ENCODE assay signal across 1 cellular context in the genomic region with DNA sequence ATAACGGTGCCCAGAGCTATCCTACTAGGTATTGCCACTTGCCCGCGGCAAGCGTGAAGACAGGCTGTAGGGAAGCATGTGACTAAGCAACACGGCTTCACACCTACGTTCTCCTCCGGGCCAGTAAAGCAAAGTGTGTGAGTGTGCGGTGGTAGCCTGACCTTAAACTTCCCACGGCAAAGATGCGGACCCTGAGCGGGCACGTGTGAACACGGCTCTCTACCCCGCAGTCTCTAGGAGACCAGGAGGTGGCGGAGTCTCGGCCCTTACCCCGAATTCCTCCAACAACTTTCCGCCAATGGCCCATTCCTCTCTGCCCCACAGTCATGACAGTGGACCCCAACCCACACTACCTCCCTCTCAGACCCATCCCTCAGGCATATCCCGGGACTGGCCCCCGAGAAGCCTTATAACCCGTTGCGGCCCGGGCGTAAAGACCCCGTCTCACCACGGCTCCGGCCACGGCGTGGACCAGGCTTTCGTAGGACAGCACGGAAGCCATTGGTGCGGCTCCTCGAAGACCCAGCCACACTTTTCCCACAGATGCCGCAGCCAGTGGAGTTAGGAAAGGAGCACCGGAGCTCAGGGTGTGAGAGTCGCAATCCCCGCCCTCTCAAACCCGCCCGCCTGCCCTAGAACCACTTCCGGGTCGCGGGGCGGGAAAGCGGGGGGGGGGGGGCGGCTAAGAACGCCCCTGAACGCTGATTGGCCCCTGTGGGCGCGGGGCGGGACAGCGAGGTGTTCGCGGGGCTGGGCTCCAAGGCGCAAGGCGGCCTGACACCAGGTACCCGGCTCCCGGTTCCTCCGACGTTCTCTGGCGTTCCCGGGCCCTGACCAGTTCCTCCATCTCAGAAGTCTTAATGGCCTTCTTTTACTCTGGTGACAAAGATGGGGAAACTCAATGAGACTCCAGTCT.
A peak's percentile ranks its signal among the peaks of the same experiment; 100 is the strongest.
TF ChIP-seq lines count a peak whose summit lies in the region.

A gene with protein sequence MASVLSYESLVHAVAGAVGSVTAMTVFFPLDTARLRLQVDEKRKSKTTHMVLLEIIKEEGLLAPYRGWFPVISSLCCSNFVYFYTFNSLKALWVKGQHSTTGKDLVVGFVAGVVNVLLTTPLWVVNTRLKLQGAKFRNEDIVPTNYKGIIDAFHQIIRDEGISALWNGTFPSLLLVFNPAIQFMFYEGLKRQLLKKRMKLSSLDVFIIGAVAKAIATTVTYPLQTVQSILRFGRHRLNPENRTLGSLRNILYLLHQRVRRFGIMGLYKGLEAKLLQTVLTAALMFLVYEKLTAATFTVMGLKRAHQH (minus strand): TSS at position 600 of the 916 bp plus-strand sequence. CDS start 98 bp downstream, at position 502.

TF ChIP-seq in HepG2, 621 proteins besides CTCF, POLR2A, EP300 and RAD21 (continued from another document and continues in another):
- TF ChIP-seq, protein P1, sequence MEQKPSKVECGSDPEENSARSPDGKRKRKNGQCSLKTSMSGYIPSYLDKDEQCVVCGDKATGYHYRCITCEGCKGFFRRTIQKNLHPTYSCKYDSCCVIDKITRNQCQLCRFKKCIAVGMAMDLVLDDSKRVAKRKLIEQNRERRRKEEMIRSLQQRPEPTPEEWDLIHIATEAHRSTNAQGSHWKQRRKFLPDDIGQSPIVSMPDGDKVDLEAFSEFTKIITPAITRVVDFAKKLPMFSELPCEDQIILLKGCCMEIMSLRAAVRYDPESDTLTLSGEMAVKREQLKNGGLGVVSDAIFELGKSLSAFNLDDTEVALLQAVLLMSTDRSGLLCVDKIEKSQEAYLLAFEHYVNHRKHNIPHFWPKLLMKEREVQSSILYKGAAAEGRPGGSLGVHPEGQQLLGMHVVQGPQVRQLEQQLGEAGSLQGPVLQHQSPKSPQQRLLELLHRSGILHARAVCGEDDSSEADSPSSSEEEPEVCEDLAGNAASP (CRISPR knock-in tag; IDR thresholded peaks at IDR 0.05; ENCODE audit: borderline replicate concordance) = peak; percentile 12; the same call in 1 of the 2 replicates
- TF ChIP-seq ZNF260 (CRISPR knock-in tag; IDR thresholded peaks at IDR 0.05; ENCODE audit: borderline replicate concordance, low read depth) = no peak
- peak; percentile 29; the same call in 1 of the 2 replicates for TF ChIP-seq TBX3 (IDR thresholded peaks at IDR 0.05; ENCODE audit: borderline replicate concordance)
- TF ChIP-seq, protein P2, sequence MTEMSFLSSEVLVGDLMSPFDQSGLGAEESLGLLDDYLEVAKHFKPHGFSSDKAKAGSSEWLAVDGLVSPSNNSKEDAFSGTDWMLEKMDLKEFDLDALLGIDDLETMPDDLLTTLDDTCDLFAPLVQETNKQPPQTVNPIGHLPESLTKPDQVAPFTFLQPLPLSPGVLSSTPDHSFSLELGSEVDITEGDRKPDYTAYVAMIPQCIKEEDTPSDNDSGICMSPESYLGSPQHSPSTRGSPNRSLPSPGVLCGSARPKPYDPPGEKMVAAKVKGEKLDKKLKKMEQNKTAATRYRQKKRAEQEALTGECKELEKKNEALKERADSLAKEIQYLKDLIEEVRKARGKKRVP (CRISPR knock-in tag; IDR thresholded peaks at IDR 0.05) = no peak
- no peak for TF ChIP-seq MEIS2 (CRISPR knock-in tag; IDR thresholded peaks at IDR 0.05)
- TF ChIP-seq ZNF768 (CRISPR knock-in tag; IDR thresholded peaks at IDR 0.05) = peak; percentile 35; the same call in 1 of the 2 replicates
- TF ChIP-seq REPIN1 (CRISPR knock-in tag; IDR thresholded peaks at IDR 0.05; ENCODE audit: borderline replicate concordance, low read depth) = peak; percentile 54; the same call in 1 of the 2 replicates
- TF ChIP-seq, protein P3, sequence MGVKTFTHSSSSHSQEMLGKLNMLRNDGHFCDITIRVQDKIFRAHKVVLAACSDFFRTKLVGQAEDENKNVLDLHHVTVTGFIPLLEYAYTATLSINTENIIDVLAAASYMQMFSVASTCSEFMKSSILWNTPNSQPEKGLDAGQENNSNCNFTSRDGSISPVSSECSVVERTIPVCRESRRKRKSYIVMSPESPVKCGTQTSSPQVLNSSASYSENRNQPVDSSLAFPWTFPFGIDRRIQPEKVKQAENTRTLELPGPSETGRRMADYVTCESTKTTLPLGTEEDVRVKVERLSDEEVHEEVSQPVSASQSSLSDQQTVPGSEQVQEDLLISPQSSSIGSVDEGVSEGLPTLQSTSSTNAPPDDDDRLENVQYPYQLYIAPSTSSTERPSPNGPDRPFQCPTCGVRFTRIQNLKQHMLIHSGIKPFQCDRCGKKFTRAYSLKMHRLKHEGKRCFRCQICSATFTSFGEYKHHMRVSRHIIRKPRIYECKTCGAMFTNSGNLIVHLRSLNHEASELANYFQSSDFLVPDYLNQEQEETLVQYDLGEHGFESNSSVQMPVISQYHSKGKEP (CRISPR knock-in tag; IDR thresholded peaks at IDR 0.05) = no peak
- no peak for TF ChIP-seq EHMT2 (IDR thresholded peaks at IDR 0.05; ENCODE audit: borderline replicate concordance, low read depth, low read length)
- TF ChIP-seq SRY (CRISPR knock-in tag; IDR thresholded peaks at IDR 0.05) = peak; percentile 72
- peak; percentile 92 for TF ChIP-seq KDM5B (CRISPR knock-in tag; IDR thresholded peaks at IDR 0.05; ENCODE audit: borderline replicate concordance)
- no peak for TF ChIP-seq MEIS1 (CRISPR knock-in tag; IDR thresholded peaks at IDR 0.05; ENCODE audit: borderline replicate concordance)
- no peak for TF ChIP-seq TARDBP (CRISPR knock-in tag; IDR thresholded peaks at IDR 0.05)
- TF ChIP-seq FOXA1 (IDR thresholded peaks at IDR 0.05) = no peak
- TF ChIP-seq FOXA1 (CRISPR knock-in tag; IDR thresholded peaks at IDR 0.05) = no peak
- no peak for TF ChIP-seq STAG1 (CRISPR knock-in tag; IDR thresholded peaks at IDR 0.05)
- TF ChIP-seq PTBP1 (IDR thresholded peaks at IDR 0.05; ENCODE audit: low read depth, low read length, poor library complexity, severe bottlenecking) = no peak
- peak; percentile 46; the same call in 1 of the 2 replicates for TF ChIP-seq KAT7 (CRISPR knock-in tag; IDR thresholded peaks at IDR 0.05; ENCODE audit: borderline replicate concordance)
- no peak for TF ChIP-seq HMGA1 (CRISPR knock-in tag; conservative IDR thresholded peaks at IDR 0.05)
- TF ChIP-seq, protein P4, sequence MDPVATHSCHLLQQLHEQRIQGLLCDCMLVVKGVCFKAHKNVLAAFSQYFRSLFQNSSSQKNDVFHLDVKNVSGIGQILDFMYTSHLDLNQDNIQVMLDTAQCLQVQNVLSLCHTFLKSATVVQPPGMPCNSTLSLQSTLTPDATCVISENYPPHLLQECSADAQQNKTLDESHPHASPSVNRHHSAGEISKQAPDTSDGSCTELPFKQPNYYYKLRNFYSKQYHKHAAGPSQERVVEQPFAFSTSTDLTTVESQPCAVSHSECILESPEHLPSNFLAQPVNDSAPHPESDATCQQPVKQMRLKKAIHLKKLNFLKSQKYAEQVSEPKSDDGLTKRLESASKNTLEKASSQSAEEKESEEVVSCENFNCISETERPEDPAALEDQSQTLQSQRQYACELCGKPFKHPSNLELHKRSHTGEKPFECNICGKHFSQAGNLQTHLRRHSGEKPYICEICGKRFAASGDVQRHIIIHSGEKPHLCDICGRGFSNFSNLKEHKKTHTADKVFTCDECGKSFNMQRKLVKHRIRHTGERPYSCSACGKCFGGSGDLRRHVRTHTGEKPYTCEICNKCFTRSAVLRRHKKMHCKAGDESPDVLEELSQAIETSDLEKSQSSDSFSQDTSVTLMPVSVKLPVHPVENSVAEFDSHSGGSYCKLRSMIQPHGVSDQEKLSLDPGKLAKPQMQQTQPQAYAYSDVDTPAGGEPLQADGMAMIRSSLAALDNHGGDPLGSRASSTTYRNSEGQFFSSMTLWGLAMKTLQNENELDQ (CRISPR knock-in tag; IDR thresholded peaks at IDR 0.05; ENCODE audit: borderline replicate concordance) = no peak
- TF ChIP-seq GABPB1 (CRISPR knock-in tag; IDR thresholded peaks at IDR 0.05) = peak; percentile 98
- TF ChIP-seq REL (CRISPR knock-in tag; conservative IDR thresholded peaks at IDR 0.05) = no peak
- TF ChIP-seq, protein P5, sequence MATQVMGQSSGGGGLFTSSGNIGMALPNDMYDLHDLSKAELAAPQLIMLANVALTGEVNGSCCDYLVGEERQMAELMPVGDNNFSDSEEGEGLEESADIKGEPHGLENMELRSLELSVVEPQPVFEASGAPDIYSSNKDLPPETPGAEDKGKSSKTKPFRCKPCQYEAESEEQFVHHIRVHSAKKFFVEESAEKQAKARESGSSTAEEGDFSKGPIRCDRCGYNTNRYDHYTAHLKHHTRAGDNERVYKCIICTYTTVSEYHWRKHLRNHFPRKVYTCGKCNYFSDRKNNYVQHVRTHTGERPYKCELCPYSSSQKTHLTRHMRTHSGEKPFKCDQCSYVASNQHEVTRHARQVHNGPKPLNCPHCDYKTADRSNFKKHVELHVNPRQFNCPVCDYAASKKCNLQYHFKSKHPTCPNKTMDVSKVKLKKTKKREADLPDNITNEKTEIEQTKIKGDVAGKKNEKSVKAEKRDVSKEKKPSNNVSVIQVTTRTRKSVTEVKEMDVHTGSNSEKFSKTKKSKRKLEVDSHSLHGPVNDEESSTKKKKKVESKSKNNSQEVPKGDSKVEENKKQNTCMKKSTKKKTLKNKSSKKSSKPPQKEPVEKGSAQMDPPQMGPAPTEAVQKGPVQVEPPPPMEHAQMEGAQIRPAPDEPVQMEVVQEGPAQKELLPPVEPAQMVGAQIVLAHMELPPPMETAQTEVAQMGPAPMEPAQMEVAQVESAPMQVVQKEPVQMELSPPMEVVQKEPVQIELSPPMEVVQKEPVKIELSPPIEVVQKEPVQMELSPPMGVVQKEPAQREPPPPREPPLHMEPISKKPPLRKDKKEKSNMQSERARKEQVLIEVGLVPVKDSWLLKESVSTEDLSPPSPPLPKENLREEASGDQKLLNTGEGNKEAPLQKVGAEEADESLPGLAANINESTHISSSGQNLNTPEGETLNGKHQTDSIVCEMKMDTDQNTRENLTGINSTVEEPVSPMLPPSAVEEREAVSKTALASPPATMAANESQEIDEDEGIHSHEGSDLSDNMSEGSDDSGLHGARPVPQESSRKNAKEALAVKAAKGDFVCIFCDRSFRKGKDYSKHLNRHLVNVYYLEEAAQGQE (IDR thresholded peaks at IDR 0.05; ENCODE audit: borderline replicate concordance in 1 of 2, low read depth in 1 of 2, low read length in 2 of 2) = no peak
- peak; percentile 58 for TF ChIP-seq SPEN (CRISPR knock-in tag; IDR thresholded peaks at IDR 0.05; ENCODE audit: low read depth)
- TF ChIP-seq ZNF136 (CRISPR knock-in tag; IDR thresholded peaks at IDR 0.05; ENCODE audit: low read depth) = no peak
- TF ChIP-seq ZNF737 (CRISPR knock-in tag; IDR thresholded peaks at IDR 0.05; ENCODE audit: borderline replicate concordance) = no peak
- TF ChIP-seq CENPT (CRISPR knock-in tag; IDR thresholded peaks at IDR 0.05; ENCODE audit: low read depth) = no peak
- TF ChIP-seq ZNF879 (CRISPR knock-in tag; IDR thresholded peaks at IDR 0.05) = no peak
- peak; percentile 54; the same call in 1 of the 3 replicates for TF ChIP-seq MXI1 (IDR thresholded peaks at IDR 0.05; ENCODE audit: borderline replicate concordance, low read depth, low read length)
- TF ChIP-seq ZNF367 (CRISPR knock-in tag; IDR thresholded peaks at IDR 0.05; ENCODE audit: borderline replicate concordance) = no peak
- no peak for TF ChIP-seq ZFP62 (CRISPR knock-in tag; IDR thresholded peaks at IDR 0.05)
- no peak for TF ChIP-seq ZNF234 (CRISPR knock-in tag; conservative IDR thresholded peaks at IDR 0.05)
- TF ChIP-seq ZNF274 (CRISPR knock-in tag; IDR thresholded peaks at IDR 0.05) = peak; percentile 68; the same call in 1 of the 2 replicates
- no peak for TF ChIP-seq TOE1 (CRISPR knock-in tag; IDR thresholded peaks at IDR 0.05)
- TF ChIP-seq ZNF558 (CRISPR knock-in tag; IDR thresholded peaks at IDR 0.05; ENCODE audit: borderline replicate concordance) = no peak
- TF ChIP-seq, protein P6, sequence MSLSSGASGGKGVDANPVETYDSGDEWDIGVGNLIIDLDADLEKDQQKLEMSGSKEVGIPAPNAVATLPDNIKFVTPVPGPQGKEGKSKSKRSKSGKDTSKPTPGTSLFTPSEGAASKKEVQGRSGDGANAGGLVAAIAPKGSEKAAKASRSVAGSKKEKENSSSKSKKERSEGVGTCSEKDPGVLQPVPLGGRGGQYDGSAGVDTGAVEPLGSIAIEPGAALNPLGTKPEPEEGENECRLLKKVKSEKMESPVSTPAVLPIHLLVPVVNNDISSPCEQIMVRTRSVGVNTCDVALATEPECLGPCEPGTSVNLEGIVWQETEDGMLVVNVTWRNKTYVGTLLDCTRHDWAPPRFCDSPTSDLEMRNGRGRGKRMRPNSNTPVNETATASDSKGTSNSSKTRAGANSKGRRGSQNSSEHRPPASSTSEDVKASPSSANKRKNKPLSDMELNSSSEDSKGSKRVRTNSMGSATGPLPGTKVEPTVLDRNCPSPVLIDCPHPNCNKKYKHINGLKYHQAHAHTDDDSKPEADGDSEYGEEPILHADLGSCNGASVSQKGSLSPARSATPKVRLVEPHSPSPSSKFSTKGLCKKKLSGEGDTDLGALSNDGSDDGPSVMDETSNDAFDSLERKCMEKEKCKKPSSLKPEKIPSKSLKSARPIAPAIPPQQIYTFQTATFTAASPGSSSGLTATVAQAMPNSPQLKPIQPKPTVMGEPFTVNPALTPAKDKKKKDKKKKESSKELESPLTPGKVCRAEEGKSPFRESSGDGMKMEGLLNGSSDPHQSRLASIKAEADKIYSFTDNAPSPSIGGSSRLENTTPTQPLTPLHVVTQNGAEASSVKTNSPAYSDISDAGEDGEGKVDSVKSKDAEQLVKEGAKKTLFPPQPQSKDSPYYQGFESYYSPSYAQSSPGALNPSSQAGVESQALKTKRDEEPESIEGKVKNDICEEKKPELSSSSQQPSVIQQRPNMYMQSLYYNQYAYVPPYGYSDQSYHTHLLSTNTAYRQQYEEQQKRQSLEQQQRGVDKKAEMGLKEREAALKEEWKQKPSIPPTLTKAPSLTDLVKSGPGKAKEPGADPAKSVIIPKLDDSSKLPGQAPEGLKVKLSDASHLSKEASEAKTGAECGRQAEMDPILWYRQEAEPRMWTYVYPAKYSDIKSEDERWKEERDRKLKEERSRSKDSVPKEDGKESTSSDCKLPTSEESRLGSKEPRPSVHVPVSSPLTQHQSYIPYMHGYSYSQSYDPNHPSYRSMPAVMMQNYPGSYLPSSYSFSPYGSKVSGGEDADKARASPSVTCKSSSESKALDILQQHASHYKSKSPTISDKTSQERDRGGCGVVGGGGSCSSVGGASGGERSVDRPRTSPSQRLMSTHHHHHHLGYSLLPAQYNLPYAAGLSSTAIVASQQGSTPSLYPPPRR (CRISPR knock-in tag; IDR thresholded peaks at IDR 0.05; ENCODE audit: borderline replicate concordance) = no peak
